In genomic region chr12:107779077-107779840, GRCh38 we compare ENCODE assay signal across 10 cellular contexts. TPM values are rescaled to one million over a fixed set of nuclear protein-coding genes. Genes with fewer than 3 reads are reported as not detected.
DNase-seq lines count a peak whose midpoint lies in the region; ATAC-seq and FAIRE-seq lines count a peak whose summit lies in the region.
"Had no signal": no experiment of that assay in that cellular context is flagged by ENCODE, and none has a peak within 500 bp of the region (broad histone marks: within the 10 kb centered on the region; RNA-seq: fewer than 3 reads in every experiment).

No MANE protein-coding gene starts in this region.

- peak; percentile 81 for FAIRE-seq in GM18507 (lab: Jason Lieb, UNC)

- peak; percentile 17 for DNase-seq in GM18507 (ENCODE audit: extremely low spot score, insufficient read length, low read depth)
- DNase-seq in germinal center (ENCODE audit: low spot score): peak; percentile 15
- no peak for DNase-seq in T1000 (lab: John Stamatoyannopoulos, UW)
- no peak for DNase-seq in SHP77 (lab: John Stamatoyannopoulos, UW)
- no peak for DNase-seq in epidermal melanocyte (ENCODE audit: insufficient read length, low spot score)
- DNase-seq: DMS53, NCI-H510A had no signal

- ATAC-seq in GM21526 (IDR thresholded peaks at IDR 0.05; ENCODE audit: low FRiP score, unreplicated experiment): peak; percentile 50
- peak; percentile 66 for ATAC-seq in HG03354 (IDR thresholded peaks at IDR 0.05; ENCODE audit: poor library complexity, severe bottlenecking, unreplicated experiment)
- no peak for ATAC-seq in esophagus mucosa

RNA-seq across cellular contexts. Expression of gene ASCL4, which starts 4.8 kb away (rescaled TPM):
- total RNA-seq in esophagus mucosa: not detected

RNA-seq across cellular contexts. Expression of gene PRDM4, which starts 18.3 kb away (rescaled TPM):
- 23.2 TPM for total RNA-seq in esophagus mucosa

Comparison
In these comparisons a context has a peak if more than half of its experiments do, and no peak if none do; other contexts are left out.
1. DNase-seq: peak in GM18507 (single experiment) and germinal center (single experiment); none in T1000 (single experiment), SHP77 (0 of 2) and epidermal melanocyte (single experiment).